ENCODE assay signal across 32 cellular contexts in the genomic region with DNA sequence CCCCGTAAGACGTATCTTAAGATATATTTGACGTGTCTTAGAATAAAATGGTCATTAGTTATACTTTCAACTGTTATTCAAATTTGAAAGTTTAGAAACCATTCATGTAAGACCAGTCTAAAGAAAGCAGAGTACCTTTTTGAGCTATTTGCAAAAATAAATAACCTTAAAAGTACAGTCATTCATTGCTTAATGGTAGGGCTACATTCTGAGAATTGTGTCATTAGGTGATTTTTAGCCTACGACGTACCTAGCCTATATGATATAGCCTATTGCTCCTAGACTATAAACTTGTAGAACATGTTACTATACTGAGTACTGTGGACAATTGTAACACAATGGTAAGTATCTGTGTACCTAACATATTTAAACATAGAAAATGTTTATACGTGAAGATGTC.
"Had no signal": no experiment of that assay in that cellular context is flagged by ENCODE, and none has a peak within 500 bp of the region (broad histone marks: within the 10 kb centered on the region; RNA-seq: fewer than 3 reads in every experiment).

No MANE protein-coding gene starts in this region.

- H2AFZ ChIP-seq: neural progenitor cell, parathyroid adenoma had no signal

- H3K36me3 ChIP-seq: neural progenitor cell had no signal

- H3K9ac ChIP-seq: neural progenitor cell, parathyroid adenoma had no signal

- H3K27ac ChIP-seq: ascending aorta, cardiac muscle cell, coronary artery, dorsolateral prefrontal cortex, gastrocnemius medialis, left lung, lower lobe of right lung, neural progenitor cell, parathyroid adenoma, psoas muscle, stomach, thyroid gland, upper lobe of left lung, vagina had no signal

- H3K9me3 ChIP-seq: ascending aorta, gastrocnemius medialis, left lung, lower lobe of right lung, psoas muscle, stomach, thyroid gland, upper lobe of left lung, vagina had no signal

- ATAC-seq: effector memory CD8-positive, alpha-beta T cell; gastrocnemius medialis; left lung; lower lobe of right lung; natural killer cell; psoas muscle had no signal

- H3K4me2 ChIP-seq: neural progenitor cell, smooth muscle cell had no signal

- H3K27me3 ChIP-seq: ascending aorta, cardiac muscle cell, dorsolateral prefrontal cortex, gastrocnemius medialis, left lung, neural progenitor cell, stomach, thyroid gland, upper lobe of left lung, vagina had no signal

- DNase-seq: activated CD4-positive, alpha-beta T cell treated with anti-CD3 and anti-CD28 coated beads for 4 hours; activated CD4-positive, alpha-beta T cell treated with anti-CD3 and anti-CD28 coated beads, Interleukin-2, amount 50 U/mL, for 48 hours; activated CD4-positive, CD25-positive, alpha-beta regulatory T cell; activated CD8-positive, alpha-beta memory T cell treated with anti-CD3 and anti-CD28 coated beads for 24 hours; activated effector memory CD4-positive, alpha-beta T cell treated with anti-CD3 and anti-CD28 coated beads, Interleukin-2, amount 50 U/mL, for 16 hours; activated naive CD4-positive, alpha-beta T cell treated with anti-CD3 and anti-CD28 coated beads for 36 hours; activated naive CD8-positive, alpha-beta T cell treated with anti-CD3 and anti-CD28 coated beads for 36 hours; cerebellar nuclear complex; dorsolateral prefrontal cortex; effector memory CD8-positive, alpha-beta T cell; erythroblast; gastrocnemius medialis; glutamatergic neuron; left lung; lower lobe of right lung; mesenchymal stem cell; natural killer cell; occipital lobe; psoas muscle; stimulated activated CD4-positive, alpha-beta T cell treated with anti-CD3 and anti-CD28 coated beads, Interleukin-15, amount 100 ng/mL, for 24 hours; stimulated activated CD4-positive, alpha-beta T cell treated with anti-CD3 and anti-CD28 coated beads, Interleukin-2, amount 100 ng/mL, for 24 hours; stimulated activated naive B cell treated with anti-CD40 and anti-IgM and Interleukin-4, amounts not matched to agents 10 μg/mL and 1 μg/mL and 100 μg/mL, for 72 hours; stomach; thyroid gland had no signal

- H3K79me2 ChIP-seq: parathyroid adenoma had no signal

- H3K4me3 ChIP-seq: ascending aorta, cardiac muscle cell, coronary artery, dorsolateral prefrontal cortex, gastrocnemius medialis, left lung, lower lobe of right lung, neural progenitor cell, psoas muscle, smooth muscle cell, stomach, thyroid gland, upper lobe of left lung, vagina had no signal
